15 cellular contexts compared by ENCODE assay signal in genomic region chr2:97726311-97727064, GRCh38. TPM values are rescaled to one million over a fixed set of nuclear protein-coding genes. Genes with fewer than 3 reads are reported as not detected.
DNase-seq lines count a peak whose midpoint lies in the region; ATAC-seq and TF ChIP-seq lines count a peak whose summit lies in the region.
"Had no signal": no experiment of that assay in that cellular context is flagged by ENCODE, and none has a peak within 500 bp of the region (broad histone marks: within the 10 kb centered on the region; RNA-seq: fewer than 3 reads in every experiment).

No MANE protein-coding gene starts in this region.

- H3K9me3 Mint-ChIP-seq in nephron progenitor cell (peaks cover 14% of the 10 kb centered on the region), HFFc6 (peaks cover 20% of the 10 kb centered on the region)

- H3K36me3 Mint-ChIP-seq in T-helper 17 cell (ENCODE audit: low read depth) (peaks cover 15% of the 10 kb centered on the region), nephron progenitor cell (ENCODE audit: low read depth) (peaks cover 12% of the 10 kb centered on the region), HFFc6 (ENCODE audit: low read depth) (peaks cover 13% of the 10 kb centered on the region)

- no peak overlapping the region for H3K4me3 ChIP-seq in fibroblast of mammary gland (ENCODE audit: control insufficient read depth, low read depth, low read length)
- H3K4me3 ChIP-seq: tibial artery had no signal

- H3K4me3 Mint-ChIP-seq in T-helper 17 cell = no peak overlapping the region
- H3K4me3 Mint-ChIP-seq in nephron progenitor cell = no peak overlapping the region
- H3K4me3 Mint-ChIP-seq in HFFc6 = no peak overlapping the region

- H3K4me1 Mint-ChIP-seq in T-helper 17 cell (peaks cover 40% of the 10 kb centered on the region), nephron progenitor cell (peaks cover 29% of the 10 kb centered on the region), HFFc6 (ENCODE audit: low read depth) (no peaks in the 10 kb centered on the region)
- H3K4me1 Mint-ChIP-seq: IgD-negative memory B cell had no signal

- DNase-seq in NCI-H82 (lab: John Stamatoyannopoulos, UW) (peak; percentile 35), NCI-H82 treated with DMSO at 0.1 percent for 48 hours (lab: John Stamatoyannopoulos, UW; ENCODE audit: unreplicated experiment) (no peak), T-helper 17 cell (no peak), fibroblast of mammary gland (ENCODE audit: low read depth) (peak; percentile 62), nephron progenitor cell (no peak), HFFc6 (no peak)
- DNase-seq: activated CD8-positive, alpha-beta memory T cell treated with anti-CD3 and anti-CD28 coated beads, Interleukin-2, amount 50 U/mL, for 48 hours; COR-L47; NCI-H1694 treated with DMSO at 0.1 percent for 48 hours; SHP77 treated with DMSO at 0.1 percent for 48 hours; stimulated activated CD4-positive, alpha-beta T cell treated with anti-CD3 and anti-CD28 coated beads, Interleukin-12 subunit alpha, Interleukin-12 subunit beta, amount 100 ng/mL, for 4 hours had no signal

- TF ChIP-seq CTCF in fibroblast of mammary gland (conservative IDR thresholded peaks at IDR 0.05; ENCODE audit: control insufficient read depth, insufficient read depth, low read depth, low read length) (no peak), nephron progenitor cell (IDR thresholded peaks at IDR 0.05) (no peak), HFFc6 (IDR thresholded peaks at IDR 0.05) (no peak)

- H3K27ac Mint-ChIP-seq in T-helper 17 cell = peak overlapping the region; percentile 96
- peak overlapping the region; percentile 36 for H3K27ac Mint-ChIP-seq in nephron progenitor cell
- H3K27ac Mint-ChIP-seq in HFFc6 = no peak overlapping the region
- H3K27ac Mint-ChIP-seq: IgD-negative memory B cell had no signal

- no peaks in the 10 kb centered on the region for H3K9me3 ChIP-seq in T-helper 17 cell (ENCODE audit: control insufficient read depth, low read length, poor library complexity, severe bottlenecking)

- ATAC-seq in T-helper 17 cell (no peak), GM21381 (IDR thresholded peaks at IDR 0.05; ENCODE audit: unreplicated experiment) (no peak), GM18868 (IDR thresholded peaks at IDR 0.05; ENCODE audit: unreplicated experiment) (no peak)

- no peaks in the 10 kb centered on the region for H3K27me3 Mint-ChIP-seq in T-helper 17 cell
- no peaks in the 10 kb centered on the region for H3K27me3 Mint-ChIP-seq in nephron progenitor cell (ENCODE audit: low read depth, poor library complexity)
- peaks cover 12% of the 10 kb centered on the region for H3K27me3 Mint-ChIP-seq in HFFc6 (ENCODE audit: insufficient read depth)
- H3K27me3 Mint-ChIP-seq: IgD-negative memory B cell had no signal

RNA-seq across cellular contexts. Expression of gene ZAP70, which starts 13.1 kb away (rescaled TPM):
- total RNA-seq in T-helper 17 cell = 100 to 1,000 TPM; 406 to 439 TPM
- not detected for total RNA-seq in HFFc6 (2021; fragmentation: NEBNext Ultra II Directional; extraction: Animal tissue kit (Norgen Biotek cat#: 25700))

RNA-seq across cellular contexts. Expression of gene C2orf92, which starts 57.0 kb away (rescaled TPM):
- 10 to 100 TPM; 12.5 to 13.5 TPM for total RNA-seq in T-helper 17 cell
- total RNA-seq in HFFc6 (2021; fragmentation: NEBNext Ultra II Directional; extraction: Animal tissue kit (Norgen Biotek cat#: 25700)) = 1 to 10 TPM in 4 of 6 experiments, under 1 TPM in 2; 0.88 to 2.6 (median 1.2) TPM

Comparison
In these comparisons a context has a peak if more than half of its experiments do, and no peak if none do; other contexts are left out.
1. DNase-seq: peak in NCI-H82 (single experiment) and fibroblast of mammary gland (single experiment); none in NCI-H82 treated with DMSO at 0.1 percent for 48 hours (single experiment), T-helper 17 cell (0 of 3), nephron progenitor cell (single experiment) and HFFc6 (single experiment).
2. RNA of gene ZAP70, which starts 13.1 kb away (total RNA-seq): 406 to 439 TPM in T-helper 17 cell; not detected in HFFc6; every median in the first group is over 100 times any median in the second.